ENCODE assay signal across 8 cellular contexts in genomic region chr3:100210777-100211145, GRCh38. TPM values are rescaled to one million over a fixed set of nuclear protein-coding genes. Genes with fewer than 3 reads are reported as not detected.
DNase-seq lines count a peak whose midpoint lies in the region; ATAC-seq and TF ChIP-seq lines count a peak whose summit lies in the region.

No MANE protein-coding gene starts in this region.

- TF ChIP-seq EP300 in tibial nerve (IDR thresholded peaks at IDR 0.05), result peak in 1 of 2 donors; percentile 30

- no peak overlapping the region for H3K4me3 ChIP-seq in naive thymus-derived CD4-positive, alpha-beta T cell (ENCODE audit: low read length)
- peak overlapping the region in 1 of 59 donors; percentile 3 for H3K4me3 ChIP-seq in dorsolateral prefrontal cortex
- H3K4me3 ChIP-seq in tibial nerve, result no peak overlapping the region

- H3K36me3 ChIP-seq in naive thymus-derived CD4-positive, alpha-beta T cell (ENCODE audit: control insufficient read depth in 2 of 3, insufficient read depth in 3 of 3, low read length in 3 of 3), result no peaks in the 10 kb centered on the region
- no peaks in the 10 kb centered on the region for H3K36me3 ChIP-seq in tibial nerve

- H3K9me3 Mint-ChIP-seq in effector memory CD8-positive, alpha-beta T cell, result no peaks in the 10 kb centered on the region
- peaks cover 0 to 4% (median 0%) of the 10 kb centered on the region in 11 donors for H3K9me3 Mint-ChIP-seq in naive thymus-derived CD4-positive, alpha-beta T cell

- WGBS in tibial nerve, 2 donors, result 13 to 16% methylated on average over 3 of the region's 3 CpGs

- peak; percentile 83 for ATAC-seq in effector memory CD8-positive, alpha-beta T cell (replicated peaks)
- peak; percentile 54 for ATAC-seq in naive thymus-derived CD4-positive, alpha-beta T cell
- ATAC-seq in GM18909 (IDR thresholded peaks at IDR 0.05; ENCODE audit: poor library complexity, unreplicated experiment), result no peak
- ATAC-seq in HG03175 (IDR thresholded peaks at IDR 0.05; ENCODE audit: unreplicated experiment), result no peak

- intact Hi-C loops in naive thymus-derived CD4-positive, alpha-beta T cell (cut with micrococcal nuclease), result loop anchor here in 1 of 2 donors (1.0 to 5.0 kb wide), 7 partner anchors 50 to 392 kb away; partner anchors contain the start of genes LNP1, TBC1D23 and TOMM70
- intact Hi-C loops in dorsolateral prefrontal cortex (cut with DNase I), result no loop called here

- H3K36me3 Mint-ChIP-seq in effector memory CD8-positive, alpha-beta T cell (ENCODE audit: insufficient read depth), result no peaks in the 10 kb centered on the region
- H3K36me3 Mint-ChIP-seq in naive thymus-derived CD4-positive, alpha-beta T cell, result peaks cover 0 to 17% (median 3%) of the 10 kb centered on the region in 5 donors

- no peak for TF ChIP-seq CTCF in dorsolateral prefrontal cortex (IDR thresholded peaks at IDR 0.05 in 54 of 56, conservative IDR thresholded peaks at IDR 0.05 in 2 of 56; ENCODE audit: low read depth in 1 of 56, partially characterized antibody in 56 of 56)
- no peak for TF ChIP-seq CTCF in tibial nerve (IDR thresholded peaks at IDR 0.05)

- H3K27me3 Mint-ChIP-seq in effector memory CD8-positive, alpha-beta T cell, result peaks cover 1 to 10% of the 10 kb centered on the region in 2 donors
- peaks cover 0 to 5% (median 0%) of the 10 kb centered on the region in 5 donors for H3K27me3 Mint-ChIP-seq in naive thymus-derived CD4-positive, alpha-beta T cell

- H3K4me1 ChIP-seq in naive thymus-derived CD4-positive, alpha-beta T cell (ENCODE audit: control insufficient read depth in 2 of 2, insufficient read depth in 2 of 2, low read length in 2 of 2), result peaks cover 10 to 12% of the 10 kb centered on the region in 2 donors
- peaks cover 0 to 17% (median 13%) of the 10 kb centered on the region in 4 donors for H3K4me1 ChIP-seq in tibial nerve

- H3K27ac Mint-ChIP-seq in effector memory CD8-positive, alpha-beta T cell, result peak overlapping the region; percentile 65 to 69
- H3K27ac Mint-ChIP-seq in naive thymus-derived CD4-positive, alpha-beta T cell, result peak overlapping the region in 6 of 9 donors; percentile 41 to 92 (median 86)

- H3K9me3 ChIP-seq in naive thymus-derived CD4-positive, alpha-beta T cell (ENCODE audit: control insufficient read depth in 2 of 3, low read length in 3 of 3), result no peaks in the 10 kb centered on the region
- no peaks in the 10 kb centered on the region for H3K9me3 ChIP-seq in tibial nerve

- H3K4me3 Mint-ChIP-seq in effector memory CD8-positive, alpha-beta T cell, result peak overlapping the region; percentile 55 to 57
- H3K4me3 Mint-ChIP-seq in naive thymus-derived CD4-positive, alpha-beta T cell, result peak overlapping the region in 6 of 10 donors; percentile 45 to 75 (median 64)

- CTCF ChIA-PET in naive thymus-derived CD4-positive, alpha-beta T cell (lab: Charles Lee), result no interaction called here

- H3K4me1 Mint-ChIP-seq in effector memory CD8-positive, alpha-beta T cell (ENCODE audit: low read depth in 2 of 2), result peaks cover 7 to 11% of the 10 kb centered on the region in 2 donors
- peaks cover 10 to 32% (median 16%) of the 10 kb centered on the region in 7 donors for H3K4me1 Mint-ChIP-seq in naive thymus-derived CD4-positive, alpha-beta T cell

- no peaks in the 10 kb centered on the region for H3K27me3 ChIP-seq in naive thymus-derived CD4-positive, alpha-beta T cell (ENCODE audit: control insufficient read depth in 2 of 2, insufficient read depth in 2 of 2, low read length in 2 of 2)
- H3K27me3 ChIP-seq in dorsolateral prefrontal cortex (no peaks in the 10 kb centered on the region), tibial nerve (no peaks in the 10 kb centered on the region)

- peak; percentile 85 for DNase-seq in GM04503 (ENCODE audit: low read depth)
- peak; percentile 23 for DNase-seq in NCI-H1417 treated with DMSO at 0.1 percent for 48 hours (lab: John Stamatoyannopoulos, UW)
- no peak for DNase-seq in effector memory CD8-positive, alpha-beta T cell
- peak in 4 of 9 donors; percentile 1 to 25 (median 11) for DNase-seq in naive thymus-derived CD4-positive, alpha-beta T cell
- no peak for DNase-seq in dorsolateral prefrontal cortex
- no peak for DNase-seq in tibial nerve (ENCODE audit: low spot score in 2 of 2)

- no peak overlapping the region for H3K27ac ChIP-seq in naive thymus-derived CD4-positive, alpha-beta T cell (ENCODE audit: low read depth, low read length)
- H3K27ac ChIP-seq in dorsolateral prefrontal cortex, result peak overlapping the region in 11 of 59 donors; percentile 11 to 58 (median 33)
- peak overlapping the region in 2 of 4 donors; percentile 26 to 66 for H3K27ac ChIP-seq in tibial nerve

- no peak for TF ChIP-seq POLR2A in tibial nerve (IDR thresholded peaks at IDR 0.05)

- POLR2A ChIA-PET in naive thymus-derived CD4-positive, alpha-beta T cell (lab: Charles Lee), result no interaction called here

RNA-seq across cellular contexts. Expression of gene TBC1D23, which starts 50.0 kb away (rescaled TPM):
- 10 to 100 TPM; 30.8 to 42.4 (median 33.9) TPM for total RNA-seq in naive thymus-derived CD4-positive, alpha-beta T cell
- polyA plus RNA-seq in naive thymus-derived CD4-positive, alpha-beta T cell, result 10 to 100 TPM; 14.0 to 17.5 TPM
- 10 to 100 TPM; 30.8 to 54.2 (median 41.1) TPM for total RNA-seq in dorsolateral prefrontal cortex
- 10 to 100 TPM; 21.6 to 32.2 (median 28.2) TPM for total RNA-seq in tibial nerve

Comparison
In these comparisons a context has a peak if more than half of its experiments do, and no peak if none do; other contexts are left out.
1. DNase-seq: peak in GM04503 (single experiment) and NCI-H1417 treated with DMSO at 0.1 percent for 48 hours (single experiment); none in effector memory CD8-positive, alpha-beta T cell (0 of 3), dorsolateral prefrontal cortex (0 of 10) and tibial nerve (0 of 2).
2. ATAC-seq: peak in effector memory CD8-positive, alpha-beta T cell (single experiment) and naive thymus-derived CD4-positive, alpha-beta T cell (single experiment); none in GM18909 (single experiment) and HG03175 (single experiment).